Comparison of ENCODE assay signal across 25 cellular contexts in genomic region chr10:49200859-49201258, GRCh38. TPM values are rescaled to one million over a fixed set of nuclear protein-coding genes. Genes with fewer than 3 reads are reported as not detected.
"Had no signal": no experiment of that assay in that cellular context is flagged by ENCODE, and none has a peak within 500 bp of the region (broad histone marks: within the 10 kb centered on the region; RNA-seq: fewer than 3 reads in every experiment).

No MANE protein-coding gene starts in this region.

- H3K27me3 ChIP-seq: right lobe of liver, tibial nerve, upper lobe of left lung had no signal

- H3K27ac ChIP-seq: esophagus squamous epithelium, lower lobe of right lung, parathyroid adenoma, right lobe of liver, thoracic aorta, tibial nerve, upper lobe of left lung had no signal

- H3K9ac ChIP-seq: parathyroid adenoma had no signal

- H3K9me3 ChIP-seq: esophagus squamous epithelium, lower lobe of right lung, right lobe of liver, thoracic aorta, tibial nerve, upper lobe of left lung had no signal

- ATAC-seq: left ventricle myocardium superior; lower lobe of right lung; natural killer cell treated with Interleukin-12 subunit alpha and Interleukin-12 subunit beta and Interleukin-15 and Interleukin-18, amount 100 ng/mL, for 72 hours; right lobe of liver; stimulated activated naive B cell treated with anti-CD40 and anti-IgM and Interleukin-4, amounts not matched to agents 10 μg/mL and 1 μg/mL and 100 μg/mL, for 72 hours had no signal

- H2AFZ ChIP-seq: parathyroid adenoma had no signal

- H3K36me3 ChIP-seq: esophagus squamous epithelium, lower lobe of right lung, right lobe of liver, thoracic aorta, tibial nerve, upper lobe of left lung had no signal

- H3K79me2 ChIP-seq: parathyroid adenoma had no signal

- H3K4me1 ChIP-seq: esophagus squamous epithelium, lower lobe of right lung, parathyroid adenoma, right lobe of liver, tibial nerve, upper lobe of left lung had no signal

- DNase-seq: effector CD8-positive, alpha-beta T cell; endodermal cell; esophagus squamous epithelium; hypothalamus; immature natural killer cell; islet precursor cell; kidney glomerular epithelial cell; left ventricle myocardium superior; lower lobe of right lung; naive B cell; right lobe of liver; small intestine; stimulated activated CD4-positive, alpha-beta T cell treated with anti-CD3 and anti-CD28 coated beads, Interleukin-15, amount 100 ng/mL, for 24 hours; stimulated activated CD4-positive, alpha-beta T cell treated with anti-CD3 and anti-CD28 coated beads, Interleukin-2, amount 100 ng/mL, for 48 hours; stimulated activated naive B cell treated with anti-CD40 and anti-IgM and Interleukin-4, amounts not matched to agents 10 μg/mL and 1 μg/mL and 100 μg/mL, for 72 hours; upper lobe of left lung had no signal

- H3K4me3 ChIP-seq: esophagus squamous epithelium, lower lobe of right lung, right lobe of liver, thoracic aorta, tibial nerve, upper lobe of left lung had no signal

- FAIRE-seq: urothelium cell line had no signal

RNA-seq across cellular contexts. Expression of gene TMEM273, which starts 12.7 kb away (rescaled TPM):
- total RNA-seq: endodermal cell, epithelial cell of proximal tubule, fibroblast of villous mesenchyme, osteoblast, progenitor cell of endocrine pancreas had no signal
